ENCODE assay signal across 18 cellular contexts in the genomic region with DNA sequence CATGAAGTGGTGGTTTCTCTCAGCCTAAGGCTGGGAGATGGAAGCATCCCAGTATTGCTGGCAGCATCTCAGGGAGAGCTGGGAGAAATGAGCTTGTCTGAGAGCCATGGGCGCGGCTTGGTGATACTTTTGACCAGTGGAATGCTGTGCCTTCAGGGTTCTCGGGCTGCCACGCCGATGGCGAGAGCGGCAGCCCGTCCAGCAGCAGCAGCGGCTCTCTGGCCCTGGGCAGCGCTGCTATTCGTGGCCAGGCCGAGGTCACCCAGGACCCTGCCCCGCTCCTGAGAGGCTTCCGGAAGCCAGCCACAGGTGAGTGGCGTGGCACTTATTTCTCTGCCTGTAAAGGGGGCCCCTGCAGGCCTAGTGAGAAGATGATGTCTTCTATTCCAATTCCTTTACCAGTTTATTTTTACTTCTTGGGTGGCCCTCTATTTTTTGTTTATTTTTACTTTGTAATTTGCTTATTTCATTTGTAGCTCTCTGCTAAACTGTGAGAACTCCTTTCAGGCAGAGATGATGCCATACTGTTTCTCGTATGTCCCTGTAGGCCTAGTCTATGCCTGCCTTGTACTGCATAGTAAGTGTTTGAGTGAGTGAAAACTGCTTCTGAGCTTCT.
"Had no signal": no experiment of that assay in that cellular context is flagged by ENCODE, and none has a peak within 500 bp of the region (broad histone marks: within the 10 kb centered on the region; RNA-seq: fewer than 3 reads in every experiment).

No MANE protein-coding gene starts in this region.

- H3K4me3 ChIP-seq: heart left ventricle, thoracic aorta had no signal

- FAIRE-seq: islet of Langerhans had no signal

- H3K27ac ChIP-seq: heart left ventricle, thoracic aorta had no signal

- H3K9me3 ChIP-seq: heart left ventricle, thoracic aorta had no signal

- DNase-seq: activated B cell treated with CpG ODN at 0.5 μM for 24 hours; activated CD4-positive, alpha-beta T cell treated with anti-CD3 and anti-CD28 coated beads for 36 hours; activated CD4-positive, alpha-beta T cell treated with anti-CD3 and anti-CD28 coated beads, Interleukin-2, amount 50 U/mL, for 48 hours; activated T-cell treated with anti-CD3 and anti-CD28 coated beads, Interleukin-2, amount 50 U/mL, for 1 hour; amygdala; cortex of kidney; endodermal cell; heart left ventricle; left ventricle myocardium superior; mammary epithelial cell; midbrain; natural killer cell; stimulated activated CD4-positive, alpha-beta T cell treated with anti-CD3 and anti-CD28 coated beads, Interleukin-2, amount 100 ng/mL, for 48 hours; stimulated activated naive CD4-positive, alpha-beta T cell treated with Interleukin-2 at 50 U/mL for 16 hours; T-helper 1 cell; T-helper 9 cell had no signal

- H3K27me3 ChIP-seq: heart left ventricle had no signal

- ATAC-seq: activated CD4-positive, alpha-beta T cell treated with anti-CD3 and anti-CD28 coated beads for 36 hours; heart left ventricle; left ventricle myocardium superior; natural killer cell had no signal
